ENCODE assay signal across 7 cellular contexts in the genomic region with DNA sequence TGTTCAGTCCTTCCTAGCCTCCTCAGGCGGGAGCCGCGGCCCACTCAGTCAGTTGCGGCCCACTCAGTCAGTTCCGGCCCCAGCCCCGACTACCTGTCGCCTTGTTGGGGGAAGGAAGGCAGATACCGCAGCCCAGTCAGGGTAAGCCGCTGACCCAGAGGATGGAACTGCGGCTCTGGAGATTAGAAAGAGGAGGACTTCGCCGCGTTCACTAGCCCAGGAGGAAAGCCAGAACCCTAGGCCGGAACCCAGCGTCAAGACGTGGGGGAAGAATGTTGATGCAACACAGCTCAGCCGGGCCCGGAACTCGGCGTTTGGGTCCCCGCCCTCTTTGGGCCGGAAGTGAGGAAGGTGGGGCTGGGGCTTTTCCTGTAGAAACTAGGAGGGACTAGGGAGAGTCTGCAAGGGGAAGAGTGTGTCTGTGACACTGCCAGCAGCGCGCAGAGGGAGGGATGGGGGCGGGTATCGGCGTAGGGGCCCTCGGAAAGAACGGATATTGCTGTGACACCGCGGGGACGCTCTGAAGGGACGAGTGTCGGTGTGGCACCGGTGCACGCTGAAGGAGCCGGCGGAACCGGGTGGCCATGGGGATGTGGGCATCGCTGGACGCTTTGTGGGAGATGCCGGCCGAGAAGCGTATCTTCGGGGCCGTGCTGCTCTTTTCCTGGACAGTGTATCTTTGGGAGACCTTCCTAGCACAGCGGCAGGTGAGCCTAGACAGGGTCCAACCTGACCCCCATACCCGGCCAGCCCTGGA. TPM values are rescaled to one million over a fixed set of nuclear protein-coding genes. Genes with fewer than 3 reads are reported as not detected.
DNase-seq lines count a peak whose midpoint lies in the region; ATAC-seq, FAIRE-seq and TF ChIP-seq lines count a peak whose summit lies in the region.

Gene ZMPSTE24, plus strand, starts transcription at position 549 of the 757 bp plus-strand sequence. Its CDS starts 36 bp downstream, at position 585.

- H3K4me3 ChIP-seq in body of pancreas: peak within 1 kb of the TSS; percentile 54 to 95

- H3K27ac ChIP-seq in body of pancreas: peak within 1 kb of the TSS; percentile 89 to 97 (median 96)

- 0 to 1% methylated on average over 31 to 48 of the region's 48 CpGs for WGBS in body of pancreas, 2 donors

- no peaks in the 10 kb centered on the region for H3K9me3 ChIP-seq in body of pancreas

- peak; percentile 27 to 83 (median 72) for TF ChIP-seq POLR2A in body of pancreas (IDR thresholded peaks at IDR 0.05)

- TF ChIP-seq CTCF in body of pancreas (IDR thresholded peaks at IDR 0.05): peak in 1 of 7 experiments; percentile 1

- DNase-seq in NCI-H2107 treated with DMSO at 0.1 percent for 48 hours (lab: John Stamatoyannopoulos, UW; ENCODE audit: unreplicated experiment) (peak; percentile 91), body of pancreas (peak; percentile 95 to 98 (median 96)), iPS DF 19.7 (ENCODE audit: low read depth, low spot score) (peak; percentile 91), sciatic nerve (ENCODE audit: low spot score) (peak; percentile 96)

- peak; percentile 37 for FAIRE-seq in TTC549 (lab: Jason Lieb, UNC)

- no peaks in the 10 kb centered on the region for H3K27me3 ChIP-seq in body of pancreas

- peak; percentile 74 for ATAC-seq in GM18519 (IDR thresholded peaks at IDR 0.05; ENCODE audit: low FRiP score, unreplicated experiment)
- ATAC-seq in HG03060 (IDR thresholded peaks at IDR 0.05; ENCODE audit: low read depth, unreplicated experiment): peak; percentile 81
- ATAC-seq in body of pancreas: peak; percentile 99
- ATAC-seq in sciatic nerve: peak; percentile 99

- intact Hi-C loops in body of pancreas (cut with DNase I) (no loop called here), sciatic nerve (cut with DNase I) (no loop called here)

- peaks cover 0 to 4% of the 10 kb centered on the region in 2 donors for H3K36me3 ChIP-seq in body of pancreas (replicated peaks in 1 of 2; ENCODE audit: insufficient read depth in 1 of 2, low read depth in 2 of 2)

- H3K4me1 ChIP-seq in body of pancreas: peaks cover 19% of the 10 kb centered on the region

RNA-seq across cellular contexts. Expression of gene ZMPSTE24, which starts in this region (rescaled TPM):
- total RNA-seq in body of pancreas (10 to 100 TPM; 20.8 to 25.7 TPM), sciatic nerve (30.7 TPM)

Comparison
In these comparisons a context has a peak if more than half of its experiments do, and no peak if none do; other contexts are left out.
1. Peak in every context shown above with its lines: DNase-seq, ATAC-seq, H3K4me3 ChIP-seq and H3K27ac ChIP-seq.